ENCODE assay signal across 27 cellular contexts in genomic region chr14:24831677-24832076, GRCh38.
"Had no signal": no experiment of that assay in that cellular context is flagged by ENCODE, and none has a peak within 500 bp of the region (broad histone marks: within the 10 kb centered on the region; RNA-seq: fewer than 3 reads in every experiment).

No MANE protein-coding gene starts in this region.

- H3K27ac ChIP-seq: stomach, suprapubic skin, testis, thoracic aorta, thyroid gland, tibial artery, tibial nerve, transverse colon, upper lobe of left lung, upper lobe of right lung, uterus, vagina had no signal

- FAIRE-seq: urothelium cell line had no signal

- DNase-seq: stimulated activated CD4-positive, alpha-beta T cell treated with anti-CD3 and anti-CD28 coated beads, Interleukin-2, amount 100 ng/mL, for 48 hours; stimulated activated CD4-positive, alpha-beta T cell treated with anti-CD3 and anti-CD28 coated beads, Interleukin-4, amount 100 ng/mL, for 1 hour; stimulated activated CD4-positive, alpha-beta T cell treated with anti-CD3 and anti-CD28 coated beads, Interleukin-4, amount 100 ng/mL, for 24 hours; stimulated activated CD4-positive, alpha-beta T cell treated with anti-CD3 and anti-CD28 coated beads, Interleukin-4, amount 100 ng/mL, for 4 hours; stimulated activated CD8-positive, alpha-beta memory T cell treated with anti-CD3 and anti-CD28 coated beads, Interleukin-4, amount 100 ng/mL, for 48 hours; stimulated activated naive B cell treated with anti-CD40 and anti-IgM and Interleukin-4, amounts not matched to agents 10 μg/mL and 1 μg/mL and 100 μg/mL, for 72 hours; stimulated activated naive CD4-positive, alpha-beta T cell; stimulated activated naive CD4-positive, alpha-beta T cell treated with Interleukin-2 at 50 U/mL for 16 hours; stimulated activated naive CD8-positive, alpha-beta T cell treated with anti-CD3 and anti-CD28 coated beads, Interleukin-15, amount 100 ng/mL, for 72 hours; stimulated activated naive CD8-positive, alpha-beta T cell treated with anti-CD3 and anti-CD28 coated beads, Interleukin-15, Interleukin-2, amounts not matched to agents 100 U/mL and 50 U/mL, for 24 hours; stomach; substantia nigra; testis; thyroid gland; tibial artery; transverse colon; trophoblast cell; upper lobe of left lung; upper lobe of right lung; uterus had no signal

- H3K27me3 ChIP-seq: stomach, suprapubic skin, testis, thyroid gland, tibial artery, tibial nerve, transverse colon, upper lobe of left lung, upper lobe of right lung, uterus, vagina had no signal

- H3K4me1 ChIP-seq: stomach, suprapubic skin, testis, tibial artery, tibial nerve, transverse colon, upper lobe of left lung, upper lobe of right lung, uterus, vagina had no signal

- H3K9me3 ChIP-seq: stomach, suprapubic skin, testis, thoracic aorta, thyroid gland, tibial artery, tibial nerve, transverse colon, upper lobe of left lung, upper lobe of right lung, uterus, vagina had no signal

- H3K36me3 ChIP-seq: stomach, suprapubic skin, thoracic aorta, thyroid gland, tibial artery, tibial nerve, transverse colon, upper lobe of left lung, upper lobe of right lung, uterus, vagina had no signal

- H3K4me3 ChIP-seq: stomach, suprapubic skin, testis, thoracic aorta, thyroid gland, tibial artery, tibial nerve, transverse colon, upper lobe of left lung, upper lobe of right lung, uterus, vagina had no signal

- ATAC-seq: stimulated activated effector memory CD8-positive, alpha-beta T cell treated with anti-CD3 and anti-CD28 coated beads, Interleukin-12 subunit alpha, Interleukin-12 subunit beta, amount 100 ng/mL, for 72 hours; stimulated activated memory B cell treated with anti-CD40 and anti-IgM and Interleukin-4, amounts not matched to agents 10 μg/mL and 1 μg/mL and 100 μg/mL, for 72 hours; stimulated activated naive B cell treated with anti-CD40 and anti-IgM and Interleukin-4, amounts not matched to agents 10 μg/mL and 1 μg/mL and 100 μg/mL, for 72 hours; stimulated activated naive CD8-positive, alpha-beta T cell treated with anti-CD3 and anti-CD28 coated beads, Interleukin-15, amount 100 ng/mL, for 72 hours; stimulated activated naive CD8-positive, alpha-beta T cell treated with anti-CD3 and anti-CD28 coated beads, Interleukin-15, Interleukin-2, amounts not matched to agents 100 U/mL and 50 U/mL, for 24 hours; upper lobe of right lung had no signal
